In the genomic region with DNA sequence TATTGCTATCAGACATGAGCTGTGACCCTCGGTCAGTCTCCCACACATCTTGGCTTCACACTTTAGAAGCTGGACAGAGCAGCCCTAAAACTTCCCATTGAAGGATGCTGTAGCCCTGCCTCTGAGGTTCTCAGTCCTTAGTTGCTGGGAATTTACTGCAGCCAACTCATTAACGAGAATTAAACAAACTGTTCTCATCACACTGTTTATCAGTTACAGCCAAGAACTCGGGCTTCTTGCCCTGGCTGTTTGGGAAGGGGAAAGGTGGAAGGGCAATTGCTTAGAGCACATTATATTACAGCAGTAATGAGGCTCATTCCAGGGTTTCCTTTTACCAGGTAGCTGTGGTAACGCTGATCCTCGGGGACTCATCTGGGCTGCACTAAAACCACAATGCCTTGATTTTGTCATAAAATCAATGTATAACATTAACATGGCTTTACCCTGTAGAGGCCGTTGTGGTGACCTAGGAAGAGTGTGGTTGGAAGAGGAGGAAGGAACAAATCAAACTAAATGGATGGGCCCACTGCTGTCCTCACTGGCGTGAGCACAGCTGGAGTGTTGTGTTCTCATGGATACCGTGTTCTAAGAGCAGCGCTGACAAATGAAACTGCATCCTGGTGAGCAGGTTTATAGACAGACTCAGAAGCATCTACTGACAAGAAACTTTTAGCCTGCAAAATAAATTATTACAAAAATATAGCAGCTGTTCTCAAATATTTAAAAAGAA, we compare ENCODE assay signal across 14 cellular contexts.
DNase-seq lines count a peak whose midpoint lies in the region; ATAC-seq, FAIRE-seq and TF ChIP-seq lines count a peak whose summit lies in the region.
"Had no signal": no experiment of that assay in that cellular context is flagged by ENCODE, and none has a peak within 500 bp of the region (broad histone marks: within the 10 kb centered on the region; RNA-seq: fewer than 3 reads in every experiment).

No MANE protein-coding gene starts in this region.

- H3K27me3 ChIP-seq in muscle layer of duodenum (ENCODE audit: low read depth, low read length) (no peaks in the 10 kb centered on the region), upper lobe of left lung (no peaks in the 10 kb centered on the region)

- DNase-seq in NCI-H146 (lab: John Stamatoyannopoulos, UW) (peak; percentile 8), NCI-H146 treated with DMSO at 0.1 percent for 48 hours (lab: John Stamatoyannopoulos, UW; ENCODE audit: unreplicated experiment) (no peak), upper lobe of left lung (no peak), type B pancreatic cell (ENCODE audit: extremely low spot score, unreplicated experiment) (no peak), NCI-H510A treated with DMSO at 0.1 percent for 48 hours (lab: John Stamatoyannopoulos, UW) (no peak)
- DNase-seq in stimulated activated naive CD4-positive, alpha-beta T cell treated with Interleukin-2 at 50 U/mL for 16 hours (lab: John Stamatoyannopoulos, UW), result no peak
- DNase-seq: COR-L47, NCI-H510A, SHP77 had no signal

- no peaks in the 10 kb centered on the region for H3K9me3 ChIP-seq in muscle layer of duodenum (ENCODE audit: control insufficient read depth in 1 of 2, low read length in 2 of 2)
- H3K9me3 ChIP-seq in upper lobe of left lung, result no peaks in the 10 kb centered on the region

- H3K4me3 Mint-ChIP-seq in type B pancreatic cell, result no peak overlapping the region
- H3K4me3 Mint-ChIP-seq: activated naive CD8-positive, alpha-beta T cell had no signal

- WGBS in upper lobe of left lung, 2 donors, result 59 to 71% methylated on average over 9 of the region's 9 CpGs

- H3K27ac Mint-ChIP-seq in type B pancreatic cell, result no peak overlapping the region
- H3K27ac Mint-ChIP-seq: activated naive CD8-positive, alpha-beta T cell had no signal

- H3K36me3 ChIP-seq in muscle layer of duodenum (ENCODE audit: control insufficient read depth in 1 of 2, insufficient read depth in 2 of 2, low read length in 2 of 2), result no peaks in the 10 kb centered on the region
- H3K36me3 ChIP-seq in upper lobe of left lung, result no peaks in the 10 kb centered on the region

- H3K27ac ChIP-seq in muscle layer of duodenum (ENCODE audit: low read length) (peak overlapping the region; percentile 71), upper lobe of left lung (peak overlapping the region in 2 of 4 donors; percentile 33 to 46)
- H3K27ac ChIP-seq: A549, VCaP had no signal

- no peak for TF ChIP-seq POLR2A in upper lobe of left lung (IDR thresholded peaks at IDR 0.05)

- H3K9me3 Mint-ChIP-seq in type B pancreatic cell, result peaks cover 14% of the 10 kb centered on the region

- H3K27me3 Mint-ChIP-seq in type B pancreatic cell, result peaks cover 5% of the 10 kb centered on the region

- peaks cover 19% of the 10 kb centered on the region for H3K4me1 Mint-ChIP-seq in type B pancreatic cell (ENCODE audit: unreplicated experiment)

- TF ChIP-seq CTCF in upper lobe of left lung (IDR thresholded peaks at IDR 0.05) (no peak), type B pancreatic cell (conservative IDR thresholded peaks at IDR 0.05) (no peak)

- H3K4me1 ChIP-seq in muscle layer of duodenum (ENCODE audit: control insufficient read depth in 1 of 2, insufficient read depth in 2 of 2, low read length in 2 of 2) (peaks cover 0 to 9% of the 10 kb centered on the region in 2 donors), upper lobe of left lung (peaks cover 0 to 4% (median 1%) of the 10 kb centered on the region in 4 donors)
- H3K4me1 ChIP-seq: A549 had no signal

- no peak for TF ChIP-seq EP300 in upper lobe of left lung (IDR thresholded peaks at IDR 0.05)

- H3K36me3 Mint-ChIP-seq in type B pancreatic cell, result no peaks in the 10 kb centered on the region
- H3K36me3 Mint-ChIP-seq: activated naive CD8-positive, alpha-beta T cell had no signal

- peak; percentile 22 to 26 for ATAC-seq in upper lobe of left lung (ENCODE audit: low FRiP score in 2 of 2)
- ATAC-seq: A549 had no signal

- peak; percentile 81 for FAIRE-seq in endometrium (lab: Jason Lieb, UNC)

- H3K4me3 ChIP-seq in muscle layer of duodenum (ENCODE audit: low read depth in 1 of 2, low read length in 2 of 2), result no peak overlapping the region
- no peak overlapping the region for H3K4me3 ChIP-seq in upper lobe of left lung
- H3K4me3 ChIP-seq: A549 had no signal
